Comparison of ENCODE assay signal across 1 cellular context in the genomic region with DNA sequence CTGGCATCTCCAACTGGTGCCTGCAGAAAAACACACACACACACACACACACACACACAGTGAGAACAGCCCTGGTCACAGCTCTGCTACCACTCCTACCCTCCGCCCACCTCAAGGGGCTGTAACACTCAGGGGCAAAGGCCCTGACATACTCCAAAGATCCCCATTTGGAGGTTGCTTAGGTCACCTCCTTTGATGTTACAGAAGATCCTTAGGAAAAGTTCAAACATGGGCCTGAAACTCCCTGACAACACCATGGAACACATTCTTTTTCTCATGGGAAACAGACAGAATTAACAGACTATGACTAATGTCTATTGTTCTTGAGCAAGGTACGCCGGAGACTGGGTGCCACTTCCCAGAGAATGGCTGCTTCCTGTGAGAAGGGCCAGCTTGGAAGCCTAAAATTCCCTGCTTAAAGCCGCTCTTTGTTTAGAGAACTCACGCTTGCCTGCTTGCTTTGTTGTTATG.
TF ChIP-seq lines count a peak whose summit lies in the region.

No MANE protein-coding gene starts in this region.

TF ChIP-seq in H1, 55 proteins besides CTCF, POLR2A, EP300 and RAD21:
- no peak for TF ChIP-seq FOSL1 (IDR thresholded peaks at IDR 0.05; ENCODE audit: insufficient read depth, low read depth, low read length)
- 0 out of 2 replicates have a peak, but pooled peaks have one; percentile 11 for TF ChIP-seq ZNF274 (IDR thresholded peaks at IDR 0.05; ENCODE audit: borderline replicate concordance, extremely low read depth, low read length)
- no peak for TF ChIP-seq SP1 (IDR thresholded peaks at IDR 0.05; ENCODE audit: low read depth, low read length)
- TF ChIP-seq EGR1 (IDR thresholded peaks at IDR 0.05; ENCODE audit: borderline replicate concordance, low read depth, low read length), result no peak
- TF ChIP-seq, protein P1, sequence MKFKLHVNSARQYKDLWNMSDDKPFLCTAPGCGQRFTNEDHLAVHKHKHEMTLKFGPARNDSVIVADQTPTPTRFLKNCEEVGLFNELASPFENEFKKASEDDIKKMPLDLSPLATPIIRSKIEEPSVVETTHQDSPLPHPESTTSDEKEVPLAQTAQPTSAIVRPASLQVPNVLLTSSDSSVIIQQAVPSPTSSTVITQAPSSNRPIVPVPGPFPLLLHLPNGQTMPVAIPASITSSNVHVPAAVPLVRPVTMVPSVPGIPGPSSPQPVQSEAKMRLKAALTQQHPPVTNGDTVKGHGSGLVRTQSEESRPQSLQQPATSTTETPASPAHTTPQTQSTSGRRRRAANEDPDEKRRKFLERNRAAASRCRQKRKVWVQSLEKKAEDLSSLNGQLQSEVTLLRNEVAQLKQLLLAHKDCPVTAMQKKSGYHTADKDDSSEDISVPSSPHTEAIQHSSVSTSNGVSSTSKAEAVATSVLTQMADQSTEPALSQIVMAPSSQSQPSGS (IDR thresholded peaks at IDR 0.05; ENCODE audit: low read length), result no peak
- TF ChIP-seq, protein P2, sequence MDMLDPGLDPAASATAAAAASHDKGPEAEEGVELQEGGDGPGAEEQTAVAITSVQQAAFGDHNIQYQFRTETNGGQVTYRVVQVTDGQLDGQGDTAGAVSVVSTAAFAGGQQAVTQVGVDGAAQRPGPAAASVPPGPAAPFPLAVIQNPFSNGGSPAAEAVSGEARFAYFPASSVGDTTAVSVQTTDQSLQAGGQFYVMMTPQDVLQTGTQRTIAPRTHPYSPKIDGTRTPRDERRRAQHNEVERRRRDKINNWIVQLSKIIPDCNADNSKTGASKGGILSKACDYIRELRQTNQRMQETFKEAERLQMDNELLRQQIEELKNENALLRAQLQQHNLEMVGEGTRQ (IDR thresholded peaks at IDR 0.05; ENCODE audit: low read length), result no peak
- no peak for TF ChIP-seq MAFK (IDR thresholded peaks at IDR 0.05; ENCODE audit: low read depth, low read length)
